ENCODE assay signal across 8 cellular contexts in genomic region chr12:112116232-112117060, GRCh38. TPM values are rescaled to one million over a fixed set of nuclear protein-coding genes. Genes with fewer than 3 reads are reported as not detected.
DNase-seq lines count a peak whose midpoint lies in the region; ATAC-seq, FAIRE-seq and TF ChIP-seq lines count a peak whose summit lies in the region.

No MANE protein-coding gene starts in this region.

- H3K27me3 ChIP-seq in Caco-2 (replicated peaks; ENCODE audit: control insufficient read depth, insufficient read depth, low read length) (no peaks in the 10 kb centered on the region), Panc1 (ENCODE audit: control insufficient read depth, insufficient read depth, low read length) (no peaks in the 10 kb centered on the region), left lung (no peaks in the 10 kb centered on the region), subcutaneous abdominal adipose tissue (ENCODE audit: control insufficient read depth in 5 of 5, insufficient read depth in 4 of 5, low read length in 5 of 5) (no peaks in the 10 kb centered on the region)

- in situ Hi-C loops in Panc1 (cut with HindIII; ENCODE audit: low pct_unique_long_range_greater_than_20kb, low sequenced_read_pairs): no loop called here

- no peak for FAIRE-seq in HTR-8/SVneo (lab: Jason Lieb, UNC)

- H3K9me3 Mint-ChIP-seq in Caco-2 (ENCODE audit: unreplicated experiment): no peaks in the 10 kb centered on the region

- peaks cover 13% of the 10 kb centered on the region for H3K4me1 ChIP-seq in Caco-2
- peaks cover 19% of the 10 kb centered on the region for H3K4me1 ChIP-seq in Panc1 (ENCODE audit: control insufficient read depth, insufficient read depth, low read length)
- peaks cover 0 to 54% of the 10 kb centered on the region in 2 donors for H3K4me1 ChIP-seq in left lung
- peaks cover 6 to 13% (median 11%) of the 10 kb centered on the region in 5 donors for H3K4me1 ChIP-seq in subcutaneous abdominal adipose tissue (ENCODE audit: control insufficient read depth in 5 of 5, insufficient read depth in 5 of 5, low read length in 5 of 5)

- peak; percentile 65 to 67 for DNase-seq in Caco-2
- DNase-seq in HTR-8/SVneo (ENCODE audit: insufficient read length, low spot score): peak; percentile 65
- no peak for DNase-seq in Panc1 (ENCODE audit: low read depth, low spot score)
- DNase-seq in left lung: peak; percentile 70 to 79
- no peak for DNase-seq in NCI-H1105 treated with DMSO at 0.1 percent for 48 hours (lab: John Stamatoyannopoulos, UW)

- peak overlapping the region in 4 of 5 donors; percentile 14 to 39 (median 22) for H3K9ac ChIP-seq in subcutaneous abdominal adipose tissue (ENCODE audit: low read length in 5 of 5)

- H3K9me3 ChIP-seq in Caco-2 (no peaks in the 10 kb centered on the region), Panc1 (ENCODE audit: control insufficient read depth, insufficient read depth, low read depth, low read length) (no peaks in the 10 kb centered on the region), left lung (no peaks in the 10 kb centered on the region), subcutaneous abdominal adipose tissue (ENCODE audit: control insufficient read depth in 5 of 5, low read length in 5 of 5) (no peaks in the 10 kb centered on the region)

- H3K36me3 ChIP-seq in Caco-2 (ENCODE audit: control insufficient read depth, insufficient read depth, low read length) (no peaks in the 10 kb centered on the region), Panc1 (ENCODE audit: control insufficient read depth, insufficient read depth, low read length) (no peaks in the 10 kb centered on the region), left lung (no peaks in the 10 kb centered on the region), subcutaneous abdominal adipose tissue (ENCODE audit: control insufficient read depth in 5 of 5, insufficient read depth in 5 of 5, low read length in 5 of 5) (no peaks in the 10 kb centered on the region)

- intact Hi-C loops in Caco-2 (cut with micrococcal nuclease; ENCODE audit: unreplicated experiment) (no loop called here), Panc1 (cut with micrococcal nuclease; ENCODE audit: unreplicated experiment) (no loop called here), left lung (cut with DNase I) (no loop called here)

- no peaks in the 10 kb centered on the region for H3K36me3 Mint-ChIP-seq in Caco-2 (ENCODE audit: insufficient read depth, unreplicated experiment)

- H3K27ac ChIP-seq in Panc1 (ENCODE audit: low read length) (peak overlapping the region; percentile 15; the same call in 1 of the 2 replicates), cingulate gyrus (ENCODE audit: low read depth, low read length) (peak overlapping the region; percentile 96), left lung (peak overlapping the region; percentile 58 to 86), subcutaneous abdominal adipose tissue (ENCODE audit: low read depth, low read length) (peak overlapping the region; percentile 86)

- no peak overlapping the region for H3K4me3 ChIP-seq in Caco-2 (ENCODE audit: low read depth, low read length)
- H3K4me3 ChIP-seq in Panc1 (ENCODE audit: low read depth in 2 of 2, low read length in 2 of 2): no peak overlapping the region
- no peak overlapping the region for H3K4me3 ChIP-seq in left lung
- peak overlapping the region in 4 of 5 donors; percentile 10 to 48 (median 37) for H3K4me3 ChIP-seq in subcutaneous abdominal adipose tissue (ENCODE audit: low read depth in 1 of 5, low read length in 5 of 5)

- CTCF ChIA-PET in Caco-2 (lab: Charles Lee): no interaction called here
- CTCF ChIA-PET in Panc1 (lab: Charles Lee): no interaction called here

- POLR2A ChIA-PET in Caco-2 (lab: Charles Lee) (interaction anchor here (1.1 to 1.5 kb wide), 3 partner anchors 8 to 10 kb away, joined by 4 to 5 read pairs (median 5); partner anchors contain the start of gene TRAFD1), Panc1 (lab: Charles Lee) (interaction anchor here (0.6 kb wide), 1 partner anchor 239 kb away, joined by 7 read pairs; no protein-coding TSS in a partner anchor)

- TF ChIP-seq CTCF in Caco-2 (IDR thresholded peaks at IDR 0.05; ENCODE audit: insufficient read depth in 1 of 2, low read depth in 1 of 2, low read length in 1 of 2, severe bottlenecking in 1 of 2, unreplicated experiment in 1 of 2) (no peak), Panc1 (IDR thresholded peaks at IDR 0.05) (no peak), left lung (IDR thresholded peaks at IDR 0.05) (no peak)

- no peaks in the 10 kb centered on the region for H3K27me3 Mint-ChIP-seq in Caco-2 (ENCODE audit: insufficient read depth, unreplicated experiment)

- peaks cover 16% of the 10 kb centered on the region for H3K4me1 Mint-ChIP-seq in Caco-2 (ENCODE audit: low read depth, unreplicated experiment)

- ATAC-seq in Panc1 (peak; percentile 52; the same call in 1 of the 2 replicates), left lung (peak; percentile 77), HG02588 (IDR thresholded peaks at IDR 0.05; ENCODE audit: unreplicated experiment) (no peak)

- BruUV-seq in Caco-2 (replicated peaks; lab: Mats Ljungman, UMichigan) (no TSS peak), Panc1 (replicated peaks; lab: Mats Ljungman, UMichigan) (no TSS peak)

- H3K27ac Mint-ChIP-seq in Caco-2 (ENCODE audit: unreplicated experiment): peak overlapping the region; percentile 31

- H3K4me3 Mint-ChIP-seq in Caco-2 (ENCODE audit: unreplicated experiment): peak overlapping the region; percentile 12

RNA-seq across cellular contexts. Expression of gene NAA25, which starts 7.9 kb away (rescaled TPM):
- total RNA-seq in Caco-2 (2022) (41.0 and 42.3 TPM in 2 replicates), Panc1 (2021; ENCODE audit: unreplicated experiment) (32.2 TPM), left lung (10 to 100 TPM; 17.3 to 33.7 TPM)
- 9.4 TPM for polyA plus RNA-seq in Panc1 (2012; ENCODE audit: insufficient read length)

RNA-seq across cellular contexts. Expression of gene TRAFD1, which starts 8.9 kb away (rescaled TPM):
- 25.5 and 26.5 TPM in 2 replicates for total RNA-seq in Caco-2 (2022)
- 32.9 TPM for total RNA-seq in Panc1 (2021; ENCODE audit: unreplicated experiment)
- 21.2 TPM for polyA plus RNA-seq in Panc1 (2012; ENCODE audit: insufficient read length)
- 10 to 100 TPM; 40.1 to 46.1 TPM for total RNA-seq in left lung

Comparison
In these comparisons a context has a peak if more than half of its experiments do, and no peak if none do; other contexts are left out.
1. DNase-seq: peak in Caco-2 (2 of 2), HTR-8/SVneo (single experiment) and left lung (2 of 2); none in Panc1 (single experiment) and NCI-H1105 treated with DMSO at 0.1 percent for 48 hours (single experiment).
2. H3K4me3 ChIP-seq: peak in subcutaneous abdominal adipose tissue (4 of 5); none in Caco-2 (single experiment), Panc1 (0 of 2) and left lung (0 of 2).
3. H3K27ac ChIP-seq: peak in every context shown above with its lines; median percentile 96 in cingulate gyrus; 86 in subcutaneous abdominal adipose tissue; 72 in left lung; 15 in Panc1.